ENCODE assay signal across 8 cellular contexts in genomic region chr4:73662709-73663546, GRCh38. TPM values are rescaled to one million over a fixed set of nuclear protein-coding genes. Genes with fewer than 3 reads are reported as not detected.
DNase-seq lines count a peak whose midpoint lies in the region; TF ChIP-seq lines count a peak whose summit lies in the region.

No MANE protein-coding gene starts in this region.

- H3K27me3 ChIP-seq in GM23248 (replicated peaks; ENCODE audit: insufficient read depth), result no peaks in the 10 kb centered on the region
- no peaks in the 10 kb centered on the region for H3K27me3 ChIP-seq in left ventricle myocardium inferior (ENCODE audit: low read depth)

- DNase-seq in GM10266 (ENCODE audit: extremely low spot score) (peak; percentile 25), GM23248 (peak; percentile 80), NAMALWA (ENCODE audit: low spot score) (peak; percentile 71), SKM-1 treated with dmso at 0.1 percent for 144 hours (lab: John Stamatoyannopoulos, UW; ENCODE audit: unreplicated experiment) (peak; percentile 73), left ventricle myocardium inferior (no peak), superior temporal gyrus (ENCODE audit: extremely low spot score) (peak; percentile 47), activated gamma-delta T cell (lab: John Stamatoyannopoulos, UW) (no peak)
- DNase-seq in activated T-cell treated with anti-CD3 and anti-CD28 coated beads, Interleukin-2, amount 50 U/mL, for 1 hour, result no peak

- no peaks in the 10 kb centered on the region for H3K9me2 ChIP-seq in GM23248 (ENCODE audit: insufficient read depth)

- peak; percentile 50 for TF ChIP-seq CTCF in GM10266 (IDR thresholded peaks at IDR 0.05; ENCODE audit: control insufficient read depth, insufficient read depth, low read depth, missing control alignments)
- TF ChIP-seq CTCF in left ventricle myocardium inferior (IDR thresholded peaks at IDR 0.05; ENCODE audit: borderline replicate concordance), result peak; percentile 58

- H3K9me3 ChIP-seq in GM23248 (ENCODE audit: low read depth) (no peaks in the 10 kb centered on the region), left ventricle myocardium inferior (replicated peaks) (no peaks in the 10 kb centered on the region)

- H3K4me3 ChIP-seq in GM23248 (no peak overlapping the region), left ventricle myocardium inferior (no peak overlapping the region)

- no peaks in the 10 kb centered on the region for H4K20me1 ChIP-seq in GM23248 (ENCODE audit: insufficient read depth)

- H3K4me1 ChIP-seq in GM23248 (ENCODE audit: insufficient read depth) (peaks cover 45% of the 10 kb centered on the region), left ventricle myocardium inferior (no peaks in the 10 kb centered on the region)

- 23 to 25% methylated on average over 6 of the region's 6 CpGs for WGBS in GM23248 (ENCODE audit: low coverage in 1 of 2, low lambda C conversion rate in 2 of 2, missing lambda C conversion rate in 2 of 2), 2 experiments

- peak overlapping the region; percentile 59 for H3K27ac ChIP-seq in GM23248
- H3K27ac ChIP-seq in left ventricle myocardium inferior (replicated peaks), result no peak overlapping the region

- in situ Hi-C loops in GM23248 (cut with MboI), result loop anchor here (10.0 kb wide), 1 partner anchor 472 kb away; no protein-coding TSS in a partner anchor

- H3F3A ChIP-seq in GM23248 (ENCODE audit: insufficient read depth), result peaks cover 29% of the 10 kb centered on the region

- no peaks in the 10 kb centered on the region for H3K36me3 ChIP-seq in GM23248 (ENCODE audit: low read depth)
- H3K36me3 ChIP-seq in left ventricle myocardium inferior, result no peaks in the 10 kb centered on the region

- no peaks in the 10 kb centered on the region for H3K79me2 ChIP-seq in GM23248 (ENCODE audit: insufficient read depth)

- intact Hi-C loops in left ventricle myocardium inferior (cut with micrococcal nuclease), result no loop called here

- peak overlapping the region; percentile 2 for H3K4me2 ChIP-seq in GM23248 (ENCODE audit: unreplicated experiment)

- H3K9ac ChIP-seq in GM23248, result no peak overlapping the region

- no peak overlapping the region for H2AFZ ChIP-seq in GM23248

RNA-seq across cellular contexts. Expression of gene RASSF6, which starts 42.7 kb away (rescaled TPM):
- total RNA-seq in GM23248 (2014; rRNA removed; shearing (Covaris generic)), result not detected in 2 replicates
- not detected in 2 replicates for polyA plus RNA-seq in GM23248 (2016; fragmentation: Nextera tagmentation; extraction: Ambion mirVana)
- not detected for total RNA-seq in left ventricle myocardium inferior

Comparison
In these comparisons a context has a peak if more than half of its experiments do, and no peak if none do; other contexts are left out.
1. DNase-seq: peak in GM10266 (single experiment), GM23248 (single experiment), NAMALWA (single experiment), SKM-1 treated with dmso at 0.1 percent for 144 hours (single experiment) and superior temporal gyrus (single experiment); none in left ventricle myocardium inferior (single experiment), activated gamma-delta T cell (single experiment) and activated T-cell treated with anti-CD3 and anti-CD28 coated beads, Interleukin-2, amount 50 U/mL, for 1 hour (single experiment).